ENCODE assay signal across 1 cellular context in genomic region chr3:53072653-53073552, GRCh38.
TF ChIP-seq lines count a peak whose summit lies in the region.

No MANE protein-coding gene starts in this region.

TF ChIP-seq in K562, 482 proteins besides CTCF, POLR2A, EP300 and RAD21 (continued from another document and continues in another):
- no peak for TF ChIP-seq CEBPG (CRISPR knock-in tag; IDR thresholded peaks at IDR 0.05)
- no peak for TF ChIP-seq CEBPG (tag; conservative IDR thresholded peaks at IDR 0.05 in 1 of 2, IDR thresholded peaks at IDR 0.05 in 1 of 2)
- TF ChIP-seq TRIM25 (IDR thresholded peaks at IDR 0.05; ENCODE audit: borderline replicate concordance), result no peak
- no peak for TF ChIP-seq ZNF384 (IDR thresholded peaks at IDR 0.05; ENCODE audit: low read depth, low read length)
- no peak for TF ChIP-seq KDM5B (IDR thresholded peaks at IDR 0.05; ENCODE audit: insufficient replicate concordance, low read depth, low read length)
- TF ChIP-seq ZNF586 (CRISPR knock-in tag; conservative IDR thresholded peaks at IDR 0.05), result no peak
- TF ChIP-seq NELFE (IDR thresholded peaks at IDR 0.05; ENCODE audit: insufficient read depth, insufficient read length), result no peak
- no peak for TF ChIP-seq ZNF324 (CRISPR knock-in tag; IDR thresholded peaks at IDR 0.05)
- no peak for TF ChIP-seq EWSR1 (IDR thresholded peaks at IDR 0.05; ENCODE audit: borderline replicate concordance, low read depth, partially characterized antibody)
- TF ChIP-seq GABPA (tag; conservative IDR thresholded peaks at IDR 0.05; ENCODE audit: low read depth), result peak; percentile 86
- TF ChIP-seq CXXC5 (CRISPR knock-in tag; IDR thresholded peaks at IDR 0.05), result no peak
- 0 out of 2 replicates have a peak, but pooled peaks have one; percentile 13 for TF ChIP-seq ZNF740 (CRISPR knock-in tag; IDR thresholded peaks at IDR 0.05)
- TF ChIP-seq ZNF740 (tag; IDR thresholded peaks at IDR 0.05), result no peak
- TF ChIP-seq CC2D1A (IDR thresholded peaks at IDR 0.05), result 0 out of 2 replicates have a peak, but pooled peaks have one; percentile 12
- TF ChIP-seq ZNF764 (CRISPR knock-in tag; IDR thresholded peaks at IDR 0.05; ENCODE audit: low read depth), result no peak
- TF ChIP-seq ZNF76 (CRISPR knock-in tag; IDR thresholded peaks at IDR 0.05; ENCODE audit: borderline replicate concordance), result no peak
- no peak for TF ChIP-seq HOXB6 (CRISPR knock-in tag; IDR thresholded peaks at IDR 0.05; ENCODE audit: borderline replicate concordance)
- no peak for TF ChIP-seq FUS (optimal IDR thresholded peaks at IDR 0.05; ENCODE audit: low read depth, low read length)
- TF ChIP-seq HIVEP1 (CRISPR knock-in tag; IDR thresholded peaks at IDR 0.05), result no peak
- TF ChIP-seq ZNF274 (IDR thresholded peaks at IDR 0.05; ENCODE audit: borderline replicate concordance, low read depth, low read length), result no peak
- TF ChIP-seq CREB3 (tag; conservative IDR thresholded peaks at IDR 0.05; ENCODE audit: low read depth), result no peak
- peak; percentile 71 for TF ChIP-seq STAG1 (CRISPR knock-in tag; IDR thresholded peaks at IDR 0.05; ENCODE audit: borderline replicate concordance)
- no peak for TF ChIP-seq GTF2E2 (tag; IDR thresholded peaks at IDR 0.05)
- no peak for TF ChIP-seq EP400 (IDR thresholded peaks at IDR 0.05)
- peak; percentile 76 for TF ChIP-seq SMC3 (conservative IDR thresholded peaks at IDR 0.05; ENCODE audit: insufficient read depth, low read depth, low read length)
- TF ChIP-seq ARID1B (IDR thresholded peaks at IDR 0.05), result no peak
- TF ChIP-seq ZNF766 (CRISPR knock-in tag; conservative IDR thresholded peaks at IDR 0.05), result no peak
- TF ChIP-seq USF2 (CRISPR knock-in tag; IDR thresholded peaks at IDR 0.05), result no peak
- TF ChIP-seq RBFOX2 (IDR thresholded peaks at IDR 0.05; ENCODE audit: low read depth, low read length), result peak; percentile 48; the same call in 1 of the 2 replicates
- TF ChIP-seq YBX1 (IDR thresholded peaks at IDR 0.05), result no peak
- TF ChIP-seq FOXP4 (CRISPR knock-in tag; IDR thresholded peaks at IDR 0.05; ENCODE audit: borderline replicate concordance), result no peak
- no peak for TF ChIP-seq HOMEZ (CRISPR knock-in tag; IDR thresholded peaks at IDR 0.05)
- TF ChIP-seq MXI1 (IDR thresholded peaks at IDR 0.05; ENCODE audit: low read depth, low read length), result no peak
- TF ChIP-seq ESRRB (CRISPR knock-in tag; IDR thresholded peaks at IDR 0.05; ENCODE audit: borderline replicate concordance), result no peak
- no peak for TF ChIP-seq TCF7L2 (IDR thresholded peaks at IDR 0.05; ENCODE audit: low read depth, low read length)
- TF ChIP-seq PTTG1 (tag; IDR thresholded peaks at IDR 0.05; ENCODE audit: low read depth), result no peak
- TF ChIP-seq ZBTB7A (IDR thresholded peaks at IDR 0.05; ENCODE audit: borderline replicate concordance, control insufficient read depth, low read depth, low read length), result peak; percentile 89
- TF ChIP-seq HSF4 (CRISPR knock-in tag; IDR thresholded peaks at IDR 0.05; ENCODE audit: borderline replicate concordance), result no peak
- no peak for TF ChIP-seq ZNF3 (CRISPR knock-in tag; IDR thresholded peaks at IDR 0.05)
- TF ChIP-seq THRB (CRISPR knock-in tag; conservative IDR thresholded peaks at IDR 0.05), result no peak
- TF ChIP-seq FOXJ3 (CRISPR knock-in tag; IDR thresholded peaks at IDR 0.05), result no peak
- no peak for TF ChIP-seq HNRNPUL1 (IDR thresholded peaks at IDR 0.05; ENCODE audit: low read length)
- TF ChIP-seq XRCC4 (IDR thresholded peaks at IDR 0.05; ENCODE audit: extremely low read depth, insufficient read depth, insufficient read length), result no peak
- no peak for TF ChIP-seq RUNX1 (IDR thresholded peaks at IDR 0.05; ENCODE audit: low read depth)
- TF ChIP-seq CUX1 (CRISPR knock-in tag; IDR thresholded peaks at IDR 0.05), result no peak
- TF ChIP-seq ZNF449 (CRISPR knock-in tag; IDR thresholded peaks at IDR 0.05), result no peak
- no peak for TF ChIP-seq PBX2 (CRISPR knock-in tag; IDR thresholded peaks at IDR 0.05; ENCODE audit: low read depth)
- TF ChIP-seq PBX2 (tag; conservative IDR thresholded peaks at IDR 0.05; ENCODE audit: low read depth), result 0 out of 2 replicates have a peak, but pooled peaks have one; percentile 11
- no peak for TF ChIP-seq DNMT1 (IDR thresholded peaks at IDR 0.05)
